In genomic region chr19:14366529-14366928, GRCh38 we compare ENCODE assay signal across 8 cellular contexts. TPM values are rescaled to one million over a fixed set of nuclear protein-coding genes. Genes with fewer than 3 reads are reported as not detected.
DNase-seq lines count a peak whose midpoint lies in the region; TF ChIP-seq lines count a peak whose summit lies in the region.

No MANE protein-coding gene starts in this region.

- no peak for TF ChIP-seq CTCF in sigmoid colon (IDR thresholded peaks at IDR 0.05)

- TF ChIP-seq EP300 in sigmoid colon (IDR thresholded peaks at IDR 0.05), result no peak

- DNase-seq in SHP77 (lab: John Stamatoyannopoulos, UW), result peak; percentile 60 to 61
- no peak for DNase-seq in SHP77 treated with DMSO at 0.1 percent for 48 hours (lab: John Stamatoyannopoulos, UW)
- DNase-seq in SJCRH30, result peak; percentile 72 to 80
- peak; percentile 44 to 87 (median 77) for DNase-seq in activated naive CD4-positive, alpha-beta T cell (lab: John Stamatoyannopoulos, UW)
- peak in 32 of 42 donors; percentile 13 to 62 (median 44) for DNase-seq in head of caudate nucleus
- DNase-seq in sigmoid colon, result peak; percentile 69
- no peak for DNase-seq in GM19238 (ENCODE audit: insufficient read length, low spot score)

- 7 to 17% methylated on average over 3 of the region's 3 CpGs for WGBS in sigmoid colon, 2 donors

- H3K9me3 ChIP-seq in KOPT-K1 (ENCODE audit: insufficient read depth, low read length, poor library complexity, severe bottlenecking), result no peaks in the 10 kb centered on the region
- no peaks in the 10 kb centered on the region for H3K9me3 ChIP-seq in SJCRH30 (replicated peaks)
- H3K9me3 ChIP-seq in sigmoid colon, result no peaks in the 10 kb centered on the region

- intact Hi-C loops in head of caudate nucleus (cut with DNase I) (no loop called here), sigmoid colon (cut with DNase I) (no loop called here)

- no peaks in the 10 kb centered on the region; the same call in 1 of the 2 replicates for H3K27me3 ChIP-seq in SJCRH30
- no peaks in the 10 kb centered on the region for H3K27me3 ChIP-seq in sigmoid colon

- H3K4me3 ChIP-seq in SJCRH30 (no peak overlapping the region), sigmoid colon (no peak overlapping the region)

- peak overlapping the region; percentile 90 for H3K27ac ChIP-seq in KOPT-K1 (ENCODE audit: low read depth, low read length, poor library complexity, severe bottlenecking)
- H3K27ac ChIP-seq in SJCRH30, result no peak overlapping the region
- H3K27ac ChIP-seq in sigmoid colon, result peak overlapping the region in 2 of 4 donors; percentile 6 to 37

- H3K4me1 ChIP-seq in SJCRH30 (0 out of 2 replicates have a peak, but pooled peaks cover 7% of the 10 kb centered on the region), sigmoid colon (peaks cover 0 to 38% (median 22%) of the 10 kb centered on the region in 4 donors)

- TF ChIP-seq POLR2A in sigmoid colon (IDR thresholded peaks at IDR 0.05), result no peak

- H3K36me3 ChIP-seq in KOPT-K1 (ENCODE audit: insufficient read depth, low read length) (no peaks in the 10 kb centered on the region), SJCRH30 (no peaks in the 10 kb centered on the region), sigmoid colon (no peaks in the 10 kb centered on the region)

RNA-seq across cellular contexts. Expression of gene ADGRE5, which starts 14.7 kb away (rescaled TPM):
- total RNA-seq in SJCRH30 (2014; rRNA removed; shearing (Covaris generic)), result 20.4 and 22.6 TPM in 2 replicates
- 10 to 100 TPM; 23.7 to 63.1 (median 34.1) TPM for total RNA-seq in sigmoid colon
- polyA plus RNA-seq in sigmoid colon, result 100 to 1,000 TPM in 1 of 3 donors, 10 to 100 TPM in 2; 12.0 to 111 (median 29.8) TPM

RNA-seq across cellular contexts. Expression of gene DDX39A, which starts 52.6 kb away (rescaled TPM):
- 180 and 188 TPM in 2 replicates for total RNA-seq in SJCRH30 (2014; rRNA removed; shearing (Covaris generic))
- total RNA-seq in sigmoid colon, result 10 to 100 TPM; 37.8 to 43.8 (median 42.0) TPM
- 100 to 1,000 TPM in 1 of 3 donors, 10 to 100 TPM in 2; 40.2 to 161 (median 45.3) TPM for polyA plus RNA-seq in sigmoid colon

Comparison
In these comparisons a context has a peak if more than half of its experiments do, and no peak if none do; other contexts are left out.
1. DNase-seq: peak in SHP77 (2 of 2), SJCRH30 (2 of 2), activated naive CD4-positive, alpha-beta T cell (4 of 4), head of caudate nucleus (32 of 42) and sigmoid colon (single experiment); none in SHP77 treated with DMSO at 0.1 percent for 48 hours (single experiment) and GM19238 (single experiment).